8 cellular contexts compared by ENCODE assay signal in the genomic region with DNA sequence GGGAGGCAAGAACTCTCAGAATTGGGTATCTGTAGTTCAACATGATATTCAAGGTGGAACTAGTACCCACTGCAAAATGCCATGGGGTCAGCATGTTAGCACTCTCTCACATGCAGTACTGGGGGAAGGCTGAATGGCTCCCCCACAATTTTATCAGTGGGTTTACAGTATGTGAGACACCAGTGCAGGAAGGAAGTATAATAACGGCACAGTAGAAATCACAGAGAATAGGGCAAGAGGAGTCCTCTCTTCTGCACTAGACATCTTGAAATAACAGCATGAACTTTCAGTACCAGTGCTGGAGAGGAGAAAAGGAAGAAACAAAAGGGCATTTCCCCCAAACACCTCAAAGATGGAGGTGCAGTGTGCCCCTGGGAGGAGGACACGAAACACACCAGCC. TPM values are rescaled to one million over a fixed set of nuclear protein-coding genes. Genes with fewer than 3 reads are reported as not detected.
DNase-seq lines count a peak whose midpoint lies in the region; TF ChIP-seq lines count a peak whose summit lies in the region.

No MANE protein-coding gene starts in this region.

- no peaks in the 10 kb centered on the region for H4K20me1 ChIP-seq in neural cell (ENCODE audit: insufficient read depth)

- peaks cover 0 to 5% (median 0%) of the 10 kb centered on the region in 8 donors for H3K9me3 Mint-ChIP-seq in CD4-positive, alpha-beta memory T cell

- peaks cover 34 to 65% (median 46%) of the 10 kb centered on the region in 4 donors for H3K4me1 Mint-ChIP-seq in CD4-positive, alpha-beta memory T cell

- peaks cover 63% of the 10 kb centered on the region for H3K36me3 ChIP-seq in CD4-positive, alpha-beta memory T cell (ENCODE audit: insufficient read depth, low read length)
- H3K36me3 ChIP-seq in neural cell (ENCODE audit: insufficient read depth, low read length), result peaks cover 8% of the 10 kb centered on the region

- H3K9ac ChIP-seq in neural cell (ENCODE audit: low read length), result peak overlapping the region; percentile 96

- POLR2A ChIA-PET in CD4-positive, alpha-beta memory T cell (lab: Charles Lee; ENCODE audit: partially characterized antibody), result interaction anchor here (1.0 to 5.9 kb wide), 8 partner anchors 9 to 131 kb away, joined by 3 to 217 read pairs (median 15); a partner anchor contains a TSS

- H3K27ac Mint-ChIP-seq in CD4-positive, alpha-beta memory T cell, result peak overlapping the region; percentile 30 to 97 (median 90)

- DNase-seq in CD4-positive, alpha-beta memory T cell, result no peak
- DNase-seq in NAMALWA (ENCODE audit: low spot score), result peak; percentile 80
- peak; percentile 45 for DNase-seq in cerebellar cortex (ENCODE audit: low spot score)
- DNase-seq in DMS79 (lab: John Stamatoyannopoulos, UW), result no peak
- no peak for DNase-seq in KG1 (lab: John Stamatoyannopoulos, UW)
- no peak for DNase-seq in NCI-H128 (lab: John Stamatoyannopoulos, UW; ENCODE audit: unreplicated experiment)
- DNase-seq in COLO829 (ENCODE audit: low spot score), result no peak

- no peak for TF ChIP-seq EP300 in neural cell (conservative IDR thresholded peaks at IDR 0.05; ENCODE audit: poor library complexity, severe bottlenecking)

- H3K36me3 Mint-ChIP-seq in CD4-positive, alpha-beta memory T cell, result peaks cover 30 to 68% of the 10 kb centered on the region in 2 donors

- CTCF ChIA-PET in CD4-positive, alpha-beta memory T cell (lab: Charles Lee; ENCODE audit: partially characterized antibody), result interaction anchor here (1.3 to 8.8 kb wide), 10 partner anchors 9 to 159 kb away, joined by 3 to 82 read pairs (median 9); a partner anchor contains a TSS

- peaks cover 29% of the 10 kb centered on the region for H3K4me1 ChIP-seq in CD4-positive, alpha-beta memory T cell (ENCODE audit: insufficient read depth, low read length)

- no peaks in the 10 kb centered on the region for H3K9me2 ChIP-seq in neural cell (ENCODE audit: insufficient read depth, low read length)

- TF ChIP-seq CTCF in neural cell (IDR thresholded peaks at IDR 0.05; ENCODE audit: poor library complexity, severe bottlenecking), result no peak

- H3K27me3 ChIP-seq in CD4-positive, alpha-beta memory T cell (ENCODE audit: insufficient read depth, low read length), result no peaks in the 10 kb centered on the region
- H3K27me3 ChIP-seq in neural cell (ENCODE audit: insufficient read depth, low read depth, low read length), result no peaks in the 10 kb centered on the region

- peak overlapping the region; percentile 94 for H3K4me2 ChIP-seq in neural cell (ENCODE audit: low read length)

- H2AFZ ChIP-seq in neural cell (ENCODE audit: low read depth, low read length), result no peak overlapping the region

- H3K4me3 ChIP-seq in CD4-positive, alpha-beta memory T cell (ENCODE audit: low read length in 2 of 2), result peak overlapping the region in 1 of 2 donors; percentile 63
- H3K4me3 ChIP-seq in neural cell (ENCODE audit: low read length), result peak overlapping the region; percentile 98

- no peaks in the 10 kb centered on the region for H3K27me3 Mint-ChIP-seq in CD4-positive, alpha-beta memory T cell

- peak overlapping the region; percentile 77 to 94 (median 88) for H3K4me3 Mint-ChIP-seq in CD4-positive, alpha-beta memory T cell

- H3F3A ChIP-seq in neural cell (ENCODE audit: insufficient read depth, low read length, poor library complexity, severe bottlenecking), result no peaks in the 10 kb centered on the region

- H3K79me2 ChIP-seq in neural cell (replicated peaks; ENCODE audit: insufficient read depth, low read length), result peaks cover 29% of the 10 kb centered on the region

- H3K27ac ChIP-seq in CD4-positive, alpha-beta memory T cell (ENCODE audit: low read depth, low read length), result peak overlapping the region; percentile 82
- peak overlapping the region; percentile 86 for H3K27ac ChIP-seq in neural cell (ENCODE audit: low read length)

- no peak for TF ChIP-seq RAD21 in neural cell (conservative IDR thresholded peaks at IDR 0.05)

- intact Hi-C loops in CD4-positive, alpha-beta memory T cell (cut with micrococcal nuclease), result loop anchor here (2.0 kb wide), 1 partner anchor 33 kb away; a partner anchor contains a TSS

- H3K9me3 ChIP-seq in CD4-positive, alpha-beta memory T cell (ENCODE audit: control insufficient read depth in 1 of 2, low read length in 2 of 2), result no peaks in the 10 kb centered on the region
- H3K9me3 ChIP-seq in neural cell (ENCODE audit: low read length), result no peaks in the 10 kb centered on the region

TF ChIP-seq in neural cell, 6 proteins besides CTCF, POLR2A, EP300 and RAD21:
- TF ChIP-seq EZH2 (IDR thresholded peaks at IDR 0.05; ENCODE audit: borderline replicate concordance, insufficient read depth, low read length, poor library complexity, severe bottlenecking) (no peak), POLR2AphosphoS5 (IDR thresholded peaks at IDR 0.05) (peak; percentile 11)

RNA-seq across cellular contexts. Expression of a gene that starts 1.5 kb away (rescaled TPM):
- total RNA-seq in CD4-positive, alpha-beta memory T cell, result 10 to 100 TPM; 20.7 to 20.9 TPM
- polyA plus RNA-seq in CD4-positive, alpha-beta memory T cell, result 10 to 100 TPM; 41.6 to 65.3 TPM
- 44.5 and 64.9 TPM in 2 replicates for polyA plus RNA-seq in neural cell
- polyA minus RNA-seq in neural cell, result 33.5 and 42.1 TPM in 2 replicates

RNA-seq across cellular contexts. Expression of a gene that starts 8.9 kb away (rescaled TPM):
- 100 to 1,000 TPM; 303 to 324 TPM for total RNA-seq in CD4-positive, alpha-beta memory T cell
- polyA plus RNA-seq in CD4-positive, alpha-beta memory T cell, result 100 to 1,000 TPM; 384 to 432 TPM
- polyA plus RNA-seq in neural cell, result 485 and 522 TPM in 2 replicates
- 358 and 429 TPM in 2 replicates for polyA minus RNA-seq in neural cell

RNA-seq across cellular contexts. Expression of a gene that starts 9.5 kb away (rescaled TPM):
- total RNA-seq in CD4-positive, alpha-beta memory T cell, result 10 to 100 TPM; 12.7 to 15.0 TPM
- polyA plus RNA-seq in CD4-positive, alpha-beta memory T cell, result 1 to 10 TPM; 8.0 to 8.3 TPM
- 15.1 and 16.8 TPM in 2 replicates for polyA plus RNA-seq in neural cell
- polyA minus RNA-seq in neural cell, result 12.7 and 13.7 TPM in 2 replicates

RNA-seq across cellular contexts. Expression of a gene that starts 14.4 kb away (rescaled TPM):
- total RNA-seq in CD4-positive, alpha-beta memory T cell, result not detected
- not detected for polyA plus RNA-seq in CD4-positive, alpha-beta memory T cell
- 66.0 and 82.1 TPM in 2 replicates for polyA plus RNA-seq in neural cell
- 75.7 and 87.6 TPM in 2 replicates for polyA minus RNA-seq in neural cell

RNA-seq across cellular contexts. Expression of a gene that starts 32.5 kb away (rescaled TPM):
- total RNA-seq in CD4-positive, alpha-beta memory T cell, result 1 to 10 TPM; 2.1 to 3.1 TPM
- polyA plus RNA-seq in CD4-positive, alpha-beta memory T cell, result 1 to 10 TPM; 3.4 to 3.7 TPM
- 18.9 and 29.5 TPM in 2 replicates for polyA plus RNA-seq in neural cell
- 11.7 and 12.7 TPM in 2 replicates for polyA minus RNA-seq in neural cell

Comparison
In these comparisons a context has a peak if more than half of its experiments do, and no peak if none do; other contexts are left out.
1. DNase-seq: peak in NAMALWA (single experiment) and cerebellar cortex (single experiment); none in CD4-positive, alpha-beta memory T cell (0 of 5), DMS79 (single experiment), KG1 (single experiment), NCI-H128 (single experiment) and COLO829 (single experiment).